3 cellular contexts compared by ENCODE assay signal in the genomic region with DNA sequence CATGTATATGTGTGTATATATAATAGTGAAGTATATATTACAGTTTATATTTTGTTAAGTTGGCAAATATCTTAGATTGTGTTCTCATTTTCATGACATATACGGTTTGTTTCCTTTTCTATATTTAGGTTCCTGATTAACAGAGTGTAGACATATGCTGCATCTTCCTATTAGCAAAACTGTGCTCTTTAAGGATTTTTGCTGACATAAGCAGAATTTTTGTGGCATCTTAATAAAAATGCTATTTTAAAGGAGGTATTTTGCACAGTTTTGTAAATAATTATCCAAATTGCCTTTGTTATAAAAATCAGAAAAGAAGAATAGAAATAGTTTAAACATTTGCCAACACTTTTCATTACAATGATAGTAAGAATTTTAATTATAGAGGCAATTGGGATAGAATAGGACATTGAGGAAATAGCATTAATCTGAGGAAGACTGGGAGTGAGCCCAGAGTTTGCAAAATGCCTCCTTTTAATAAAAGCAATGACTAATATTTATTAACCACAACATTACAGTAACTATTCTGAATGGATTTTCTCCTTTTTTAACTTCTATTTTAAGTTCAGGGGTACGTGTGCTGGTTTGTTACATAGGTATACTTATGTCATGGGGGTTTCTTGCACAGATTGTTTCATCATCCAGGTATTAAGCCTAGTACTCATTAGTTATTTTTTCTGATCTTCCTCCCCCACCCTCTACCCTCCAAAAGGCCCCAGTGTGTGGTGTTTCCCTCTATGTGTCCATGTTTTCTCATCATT.
TF ChIP-seq lines count a peak whose summit lies in the region.

No MANE protein-coding gene starts in this region.

TF ChIP-seq in IMR-90, 13 proteins besides CTCF, POLR2A, EP300 and RAD21:
- no peak for TF ChIP-seq SMC3 (IDR thresholded peaks at IDR 0.05; ENCODE audit: low read depth, low read length)
- TF ChIP-seq MAFK (IDR thresholded peaks at IDR 0.05; ENCODE audit: low read depth, low read length), result peak; percentile 100
- no peak for TF ChIP-seq FOS (IDR thresholded peaks at IDR 0.05; ENCODE audit: low read depth, low read length)
- no peak for TF ChIP-seq RFX5 (IDR thresholded peaks at IDR 0.05; ENCODE audit: low read depth, low read length)

TF ChIP-seq in K562, 482 proteins besides CTCF, POLR2A, EP300 and RAD21:
- peak; percentile 97 for TF ChIP-seq ZNF316 (IDR thresholded peaks at IDR 0.05)
- TF ChIP-seq CHD4 (IDR thresholded peaks at IDR 0.05; ENCODE audit: insufficient read depth, insufficient replicate concordance, low read depth, low read length, poor library complexity, severe bottlenecking), result no peak
- no peak for TF ChIP-seq ZNF76 (CRISPR knock-in tag; IDR thresholded peaks at IDR 0.05; ENCODE audit: borderline replicate concordance)
- TF ChIP-seq NR1H2 (CRISPR knock-in tag; IDR thresholded peaks at IDR 0.05), result no peak
- TF ChIP-seq, protein P1, sequence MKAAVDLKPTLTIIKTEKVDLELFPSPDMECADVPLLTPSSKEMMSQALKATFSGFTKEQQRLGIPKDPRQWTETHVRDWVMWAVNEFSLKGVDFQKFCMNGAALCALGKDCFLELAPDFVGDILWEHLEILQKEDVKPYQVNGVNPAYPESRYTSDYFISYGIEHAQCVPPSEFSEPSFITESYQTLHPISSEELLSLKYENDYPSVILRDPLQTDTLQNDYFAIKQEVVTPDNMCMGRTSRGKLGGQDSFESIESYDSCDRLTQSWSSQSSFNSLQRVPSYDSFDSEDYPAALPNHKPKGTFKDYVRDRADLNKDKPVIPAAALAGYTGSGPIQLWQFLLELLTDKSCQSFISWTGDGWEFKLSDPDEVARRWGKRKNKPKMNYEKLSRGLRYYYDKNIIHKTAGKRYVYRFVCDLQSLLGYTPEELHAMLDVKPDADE (conservative IDR thresholded peaks at IDR 0.05; ENCODE audit: control insufficient read depth, low read depth, low read length), result no peak
- no peak for TF ChIP-seq ZNF77 (CRISPR knock-in tag; IDR thresholded peaks at IDR 0.05)
- TF ChIP-seq MAFF (IDR thresholded peaks at IDR 0.05; ENCODE audit: low read length), result peak; percentile 99
- TF ChIP-seq CBFA2T3 (IDR thresholded peaks at IDR 0.05), result no peak
- no peak for TF ChIP-seq ZNF444 (CRISPR knock-in tag; IDR thresholded peaks at IDR 0.05)
- TF ChIP-seq SREBF2 (CRISPR knock-in tag; IDR thresholded peaks at IDR 0.05), result no peak
- no peak for TF ChIP-seq SUPT5H (IDR thresholded peaks at IDR 0.05)
- TF ChIP-seq KAT7 (CRISPR knock-in tag; IDR thresholded peaks at IDR 0.05; ENCODE audit: borderline replicate concordance), result no peak
- TF ChIP-seq ETV5 (CRISPR knock-in tag; IDR thresholded peaks at IDR 0.05; ENCODE audit: low read depth), result no peak
- TF ChIP-seq TOE1 (IDR thresholded peaks at IDR 0.05; ENCODE audit: borderline replicate concordance), result no peak
- no peak for TF ChIP-seq TOE1 (CRISPR knock-in tag; IDR thresholded peaks at IDR 0.05; ENCODE audit: borderline replicate concordance, low read depth)
- TF ChIP-seq ZNF766 (CRISPR knock-in tag; conservative IDR thresholded peaks at IDR 0.05), result no peak
- TF ChIP-seq, protein P2, sequence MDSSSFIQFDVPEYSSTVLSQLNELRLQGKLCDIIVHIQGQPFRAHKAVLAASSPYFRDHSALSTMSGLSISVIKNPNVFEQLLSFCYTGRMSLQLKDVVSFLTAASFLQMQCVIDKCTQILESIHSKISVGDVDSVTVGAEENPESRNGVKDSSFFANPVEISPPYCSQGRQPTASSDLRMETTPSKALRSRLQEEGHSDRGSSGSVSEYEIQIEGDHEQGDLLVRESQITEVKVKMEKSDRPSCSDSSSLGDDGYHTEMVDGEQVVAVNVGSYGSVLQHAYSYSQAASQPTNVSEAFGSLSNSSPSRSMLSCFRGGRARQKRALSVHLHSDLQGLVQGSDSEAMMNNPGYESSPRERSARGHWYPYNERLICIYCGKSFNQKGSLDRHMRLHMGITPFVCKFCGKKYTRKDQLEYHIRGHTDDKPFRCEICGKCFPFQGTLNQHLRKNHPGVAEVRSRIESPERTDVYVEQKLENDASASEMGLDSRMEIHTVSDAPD (CRISPR knock-in tag; IDR thresholded peaks at IDR 0.05), result no peak
- TF ChIP-seq, protein P3, sequence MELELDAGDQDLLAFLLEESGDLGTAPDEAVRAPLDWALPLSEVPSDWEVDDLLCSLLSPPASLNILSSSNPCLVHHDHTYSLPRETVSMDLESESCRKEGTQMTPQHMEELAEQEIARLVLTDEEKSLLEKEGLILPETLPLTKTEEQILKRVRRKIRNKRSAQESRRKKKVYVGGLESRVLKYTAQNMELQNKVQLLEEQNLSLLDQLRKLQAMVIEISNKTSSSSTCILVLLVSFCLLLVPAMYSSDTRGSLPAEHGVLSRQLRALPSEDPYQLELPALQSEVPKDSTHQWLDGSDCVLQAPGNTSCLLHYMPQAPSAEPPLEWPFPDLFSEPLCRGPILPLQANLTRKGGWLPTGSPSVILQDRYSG (tag; conservative IDR thresholded peaks at IDR 0.05; ENCODE audit: low read depth), result no peak
- TF ChIP-seq KDM4B (IDR thresholded peaks at IDR 0.05; ENCODE audit: borderline replicate concordance in 2 of 2, low read depth in 1 of 2), result no peak
- TF ChIP-seq SMAD4 (CRISPR knock-in tag; conservative IDR thresholded peaks at IDR 0.05), result no peak
- peak; percentile 90 for TF ChIP-seq C11orf30 (IDR thresholded peaks at IDR 0.05; ENCODE audit: low read depth)
- peak; percentile 94 for TF ChIP-seq MAFG (tag; conservative IDR thresholded peaks at IDR 0.05)
- peak; percentile 100 for TF ChIP-seq MAFK (IDR thresholded peaks at IDR 0.05; ENCODE audit: low read length)
- no peak for TF ChIP-seq NFATC3 (IDR thresholded peaks at IDR 0.05)
TF ChIP-seq in K562: peak in this region for 5.

TF ChIP-seq in HEK293T, 16 proteins besides CTCF, POLR2A, EP300 and RAD21:
- no peak for TF ChIP-seq FOXK2 (IDR thresholded peaks at IDR 0.05)
- no peak for TF ChIP-seq SP1 (IDR thresholded peaks at IDR 0.05)
- no peak for TF ChIP-seq CTBP1 (IDR thresholded peaks at IDR 0.05; ENCODE audit: borderline replicate concordance)
- TF ChIP-seq SUZ12 (IDR thresholded peaks at IDR 0.05), result no peak
- no peak for TF ChIP-seq HDGF (IDR thresholded peaks at IDR 0.05; ENCODE audit: borderline replicate concordance)
- TF ChIP-seq FOXM1 (IDR thresholded peaks at IDR 0.05; ENCODE audit: borderline replicate concordance), result no peak
